ENCODE assay signal across 15 cellular contexts in the genomic region with DNA sequence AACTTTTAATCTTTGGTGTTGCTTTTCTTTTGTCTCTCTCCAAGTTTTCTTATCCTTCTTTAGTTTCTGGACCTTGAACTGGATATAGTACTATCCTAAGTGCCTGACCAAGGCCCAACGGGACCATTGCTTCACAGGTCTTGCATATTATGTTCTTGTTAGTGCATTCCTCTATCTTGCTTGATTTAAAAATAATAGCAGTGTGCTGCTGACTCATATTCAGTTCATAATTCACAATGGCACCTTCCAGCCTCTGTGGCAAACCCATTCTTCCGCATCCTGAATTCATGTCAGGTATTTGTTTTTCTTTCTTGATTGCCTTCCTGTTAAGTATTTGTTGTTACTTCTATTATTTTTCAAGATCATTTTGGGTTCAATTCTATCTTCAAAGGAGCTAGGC.
DNase-seq lines count a peak whose midpoint lies in the region; ATAC-seq and TF ChIP-seq lines count a peak whose summit lies in the region.
"Had no signal": no experiment of that assay in that cellular context is flagged by ENCODE, and none has a peak within 500 bp of the region (broad histone marks: within the 10 kb centered on the region; RNA-seq: fewer than 3 reads in every experiment).

No MANE protein-coding gene starts in this region.

- H3K9ac ChIP-seq in mammary epithelial cell (ENCODE audit: insufficient read depth, low read length): no peak overlapping the region

- H3K9me3 ChIP-seq in mammary epithelial cell (replicated peaks; ENCODE audit: insufficient read depth, low read length): peaks cover 3% of the 10 kb centered on the region

- DNase-seq in Caki2 (ENCODE audit: low read depth) (peak; percentile 68), mammary epithelial cell (peak; percentile 46), fibroblast of the aortic adventitia (ENCODE audit: low read depth) (peak; percentile 33), sciatic nerve (ENCODE audit: low spot score) (peak; percentile 54), DMS114 treated with DMSO at 0.1 percent for 48 hours (lab: John Stamatoyannopoulos, UW; ENCODE audit: unreplicated experiment) (no peak)
- DNase-seq: CD4-positive, CD25-positive, alpha-beta regulatory T cell; DMS79; H9; NCI-H1417; NCI-H187 treated with DMSO at 0.1 percent for 48 hours; NCI-H526 treated with DMSO at 0.1 percent for 48 hours; SIG-M5 had no signal

- H3K36me3 ChIP-seq in mammary epithelial cell (ENCODE audit: insufficient read depth, low read length): no peaks in the 10 kb centered on the region

- H3K27ac ChIP-seq in mammary epithelial cell (ENCODE audit: insufficient read depth, low read depth, low read length): no peak overlapping the region
- H3K27ac ChIP-seq: HL-60 had no signal

- ATAC-seq in sciatic nerve: peak; percentile 93
- ATAC-seq in HG03565 (IDR thresholded peaks at IDR 0.05; ENCODE audit: unreplicated experiment): no peak
- no peak for ATAC-seq in HG03354 (IDR thresholded peaks at IDR 0.05; ENCODE audit: poor library complexity, severe bottlenecking, unreplicated experiment)

- H3K79me2 ChIP-seq in mammary epithelial cell (ENCODE audit: insufficient read depth, low read length): no peaks in the 10 kb centered on the region

- peak overlapping the region; percentile 33 for H3K4me2 ChIP-seq in mammary epithelial cell (ENCODE audit: insufficient read depth, low read depth, low read length)

- intact Hi-C loops in mammary epithelial cell (cut with micrococcal nuclease) (no loop called here), sciatic nerve (cut with DNase I) (no loop called here)

- CTCF ChIA-PET in mammary epithelial cell (lab: Charles Lee; ENCODE audit: low non-redundant PET): no interaction called here

- dilution Hi-C loops in mammary epithelial cell (cut with HindIII; ENCODE audit: low sequenced_read_pairs): no loop called here

- in situ Hi-C loops in Caki2 (cut with HindIII; ENCODE audit: low pct_unique_long_range_greater_than_20kb, low sequenced_read_pairs) (no loop called here), mammary epithelial cell (cut with MboI; ENCODE audit: low sequenced_read_pairs in 2 of 2) (no loop called here)

- H4K20me1 ChIP-seq in mammary epithelial cell (ENCODE audit: insufficient read depth, low read length): no peaks in the 10 kb centered on the region

- no TSS peak for BruUV-seq in mammary epithelial cell (replicated peaks; lab: Mats Ljungman, UMichigan)

- 40% methylated on average over 2 of the region's 2 CpGs for WGBS in mammary epithelial cell (ENCODE audit: low coverage, missing lambda C conversion rate)

- no peaks in the 10 kb centered on the region for H3K27me3 ChIP-seq in mammary epithelial cell (ENCODE audit: insufficient read depth, low read length)

- H3K4me3 ChIP-seq in mammary epithelial cell (replicated peaks in 1 of 3; ENCODE audit: insufficient read depth in 1 of 3, low read depth in 2 of 3, low read length in 3 of 3) (no peak overlapping the region), fibroblast of the aortic adventitia (ENCODE audit: low read depth, low read length) (no peak overlapping the region)

- TF ChIP-seq CTCF in mammary epithelial cell (conservative IDR thresholded peaks at IDR 0.05 in 1 of 2, IDR thresholded peaks at IDR 0.05 in 1 of 2; ENCODE audit: extremely low read depth in 1 of 2, insufficient read depth in 1 of 2, low read depth in 1 of 2, low read length in 2 of 2) (no peak), fibroblast of the aortic adventitia (IDR thresholded peaks at IDR 0.05; ENCODE audit: insufficient read depth, low read length) (no peak)

- H2AFZ ChIP-seq in mammary epithelial cell (ENCODE audit: low read depth, low read length): peak overlapping the region; percentile 47

- H3K4me1 ChIP-seq in mammary epithelial cell (ENCODE audit: insufficient read depth, low read length): peaks cover 15% of the 10 kb centered on the region
